ENCODE assay signal across 32 cellular contexts in genomic region chr3:155809181-155809580, GRCh38. TPM values are rescaled to one million over a fixed set of nuclear protein-coding genes. Genes with fewer than 3 reads are reported as not detected.
DNase-seq lines count a peak whose midpoint lies in the region; ATAC-seq, FAIRE-seq and TF ChIP-seq lines count a peak whose summit lies in the region.
"Had no signal": no experiment of that assay in that cellular context is flagged by ENCODE, and none has a peak within 500 bp of the region (broad histone marks: within the 10 kb centered on the region; RNA-seq: fewer than 3 reads in every experiment).

No MANE protein-coding gene starts in this region.

- ATAC-seq in GM18907 (IDR thresholded peaks at IDR 0.05; ENCODE audit: unreplicated experiment) (no peak), GM18511 (IDR thresholded peaks at IDR 0.05; ENCODE audit: unreplicated experiment) (no peak)
- ATAC-seq: A549; CD8-positive, alpha-beta T cell; effector memory CD8-positive, alpha-beta T cell; right cardiac atrium; stimulated activated naive CD8-positive, alpha-beta T cell treated with anti-CD3 and anti-CD28 coated beads, Interleukin-15, Interleukin-2, amounts not matched to agents 100 U/mL and 50 U/mL, for 24 hours had no signal

- H3K4me3 ChIP-seq in bronchial epithelial cell (ENCODE audit: low read depth, low read length) = no peak overlapping the region
- H3K4me3 ChIP-seq: A549, esophagus muscularis mucosa, SK-N-MC, spleen, testis had no signal

- no peak for FAIRE-seq in bronchial epithelial cell (lab: Jason Lieb, UNC)
- FAIRE-seq in GM12892 (lab: Jason Lieb, UNC) = no peak
- FAIRE-seq: A549 had no signal

- H3K27me3 ChIP-seq in bronchial epithelial cell (ENCODE audit: control insufficient read depth, insufficient read depth, low read length) = no peaks in the 10 kb centered on the region
- H3K27me3 ChIP-seq: esophagus muscularis mucosa, spleen, testis had no signal

- TF ChIP-seq POLR2A in GM12892 (IDR thresholded peaks at IDR 0.05; ENCODE audit: low read depth, low read length) = no peak

- no peaks in the 10 kb centered on the region for H3K36me3 ChIP-seq in bronchial epithelial cell (ENCODE audit: control insufficient read depth, insufficient read depth, low read length)
- H3K36me3 ChIP-seq: esophagus muscularis mucosa, spleen had no signal

- DNase-seq in AG20443 (ENCODE audit: low spot score) (peak; percentile 12), HS-5 (ENCODE audit: low read depth) (peak; percentile 34), bronchial epithelial cell (ENCODE audit: low read depth) (peak; percentile 19), foreskin melanocyte (peak; percentile 48), glomerular visceral epithelial cell (ENCODE audit: extremely low spot score) (no peak), GM12892 (ENCODE audit: insufficient read length) (no peak)
- DNase-seq: activated B cell treated with CpG ODN at 0.5 μM for 24 hours; activated CD4-positive, alpha-beta T cell treated with anti-CD3 and anti-CD28 coated beads, Interleukin-2, amount 50 U/mL, for 1 hour; activated gamma-delta T cell; activated naive CD8-positive, alpha-beta T cell treated with anti-CD3 and anti-CD28 coated beads for 36 hours; activated T-cell treated with anti-CD3 and anti-CD28 coated beads, Interleukin-2, amount 50 U/mL, for 1 hour; aorta; caudate nucleus; CD8-positive, alpha-beta T cell; cortex of kidney; effector memory CD8-positive, alpha-beta T cell; H9; hypothalamus; NCI-H146; NCI-H446 treated with DMSO at 0.1 percent for 48 hours; posterior cingulate gyrus; right cardiac atrium; spleen; stimulated activated CD4-positive, alpha-beta T cell treated with anti-CD3 and anti-CD28 coated beads, Interleukin-2, amount 100 ng/mL, for 24 hours; stimulated activated naive CD8-positive, alpha-beta T cell treated with anti-CD3 and anti-CD28 coated beads, Interleukin-15, Interleukin-2, amounts not matched to agents 100 U/mL and 50 U/mL, for 24 hours; T-helper 1 cell; testis had no signal

- no peak for TF ChIP-seq CTCF in bronchial epithelial cell (IDR thresholded peaks at IDR 0.05; ENCODE audit: insufficient read depth, low read length, severe bottlenecking)

RNA-seq across cellular contexts. Expression of gene C3orf33, which starts 3.1 kb away (rescaled TPM):
- total RNA-seq in bronchial epithelial cell = 1.6 and 2.6 TPM in 2 replicates
- polyA plus RNA-seq in GM12892 (2012; ENCODE audit: missing spikeins) = 1.3 TPM

RNA-seq across cellular contexts. Expression of gene SLC33A1, which starts 45.0 kb away (rescaled TPM):
- 39.7 and 67.7 TPM in 2 replicates for total RNA-seq in bronchial epithelial cell
- 10.5 TPM for polyA plus RNA-seq in GM12892 (2012; ENCODE audit: missing spikeins)

Comparison
In these comparisons a context has a peak if more than half of its experiments do, and no peak if none do; other contexts are left out.
1. DNase-seq: peak in AG20443 (single experiment), HS-5 (single experiment), bronchial epithelial cell (single experiment) and foreskin melanocyte (single experiment); none in glomerular visceral epithelial cell (single experiment) and GM12892 (single experiment).